Comparison of ENCODE assay signal across 9 cellular contexts in genomic region chr3:14434541-14435151, GRCh38. TPM values are rescaled to one million over a fixed set of nuclear protein-coding genes. Genes with fewer than 3 reads are reported as not detected.
DNase-seq lines count a peak whose midpoint lies in the region; ATAC-seq, FAIRE-seq and TF ChIP-seq lines count a peak whose summit lies in the region.
"Had no signal": no experiment of that assay in that cellular context is flagged by ENCODE, and none has a peak within 500 bp of the region (broad histone marks: within the 10 kb centered on the region; RNA-seq: fewer than 3 reads in every experiment).

No MANE protein-coding gene starts in this region.

- ATAC-seq in activated T-cell treated with anti-CD3 and anti-CD28 coated beads, Interleukin-2, amount 50 U/mL, for 4 hours: no peak
- ATAC-seq in activated naive CD8-positive, alpha-beta T cell treated with anti-CD3 and anti-CD28 coated beads, Interleukin-2, amount 10 ng/mL, durations not matched to agents 7 days and 5 days (ENCODE audit: low read depth): no peak
- no peak for ATAC-seq in HepG2
- ATAC-seq in GM21529 (IDR thresholded peaks at IDR 0.05; ENCODE audit: unreplicated experiment): no peak

- H3K27ac ChIP-seq in HepG2 (ENCODE audit: extremely low read length, insufficient read depth, low read length) (no peak overlapping the region), transverse colon (peak overlapping the region; percentile 13 to 57 (median 40))
- H3K27ac ChIP-seq: C4-2B had no signal

- peaks cover 3% of the 10 kb centered on the region; the same call in 1 of the 2 replicates for H4K20me1 ChIP-seq in HepG2 (ENCODE audit: insufficient read depth, low read length)

- TF ChIP-seq EP300 in HepG2 (IDR thresholded peaks at IDR 0.05; ENCODE audit: low read depth in 2 of 2, low read length in 2 of 2) (no peak), HepG2 (CRISPR knock-in tag; IDR thresholded peaks at IDR 0.05; ENCODE audit: borderline replicate concordance) (no peak), transverse colon (IDR thresholded peaks at IDR 0.05; ENCODE audit: low read depth) (no peak)

- no peak for FAIRE-seq in HepG2 (lab: Jason Lieb, UNC)

- H3K4me1 ChIP-seq in HepG2 (ENCODE audit: insufficient read depth, low read length): peaks cover 45% of the 10 kb centered on the region
- H3K4me1 ChIP-seq in transverse colon: peaks cover 32 to 76% (median 45%) of the 10 kb centered on the region in 4 donors

- TF ChIP-seq RAD21 in HepG2 (CRISPR knock-in tag; IDR thresholded peaks at IDR 0.05): no peak

- H3K4me2 ChIP-seq in HepG2 (ENCODE audit: low read depth, low read length): no peak overlapping the region

- no peaks in the 10 kb centered on the region for H3K9me3 ChIP-seq in HepG2 (ENCODE audit: low read length)
- H3K9me3 ChIP-seq in transverse colon: no peaks in the 10 kb centered on the region

- in situ Hi-C loops in HepG2 (cut with HindIII; ENCODE audit: extremely low pct_ligation_motif_present, low pct_unique_long_range_greater_than_20kb) (no loop called here), transverse colon (cut with MboI; ENCODE audit: low pct_ligation_motif_present in 1 of 4, low pct_unique_long_range_greater_than_20kb in 1 of 4, low sequenced_read_pairs in 3 of 4) (no loop called here)

- H3K79me2 ChIP-seq in HepG2 (ENCODE audit: insufficient read depth, low read length): peaks cover 7% of the 10 kb centered on the region

- TF ChIP-seq CTCF in HepG2 (CRISPR knock-in tag; IDR thresholded peaks at IDR 0.05) (no peak), transverse colon (IDR thresholded peaks at IDR 0.05) (no peak)

- H3K9ac ChIP-seq in HepG2 (ENCODE audit: insufficient read depth, low read depth, low read length): no peak overlapping the region

- DNase-seq in activated T-cell treated with anti-CD3 and anti-CD28 coated beads, Interleukin-2, amount 50 U/mL, for 4 hours: no peak
- DNase-seq in activated T-cell treated with anti-CD3 and anti-CD28 coated beads, Interleukin-2, amount 50 U/mL, for 48 hours: no peak
- DNase-seq in activated naive CD8-positive, alpha-beta T cell treated with anti-CD3 and anti-CD28 coated beads, Interleukin-2, amount 10 ng/mL, durations not matched to agents 7 days and 5 days: no peak
- DNase-seq in HepG2 (ENCODE audit: low spot score): no peak
- DNase-seq in transverse colon: peak; percentile 40
- no peak for DNase-seq in NCI-H774 (lab: John Stamatoyannopoulos, UW)
- DNase-seq in AG08395 (ENCODE audit: low spot score): no peak

- POLR2A ChIA-PET in activated naive CD8-positive, alpha-beta T cell treated with anti-CD3 and anti-CD28 coated beads, Interleukin-2, amount 10 ng/mL, durations not matched to agents 7 days and 5 days (lab: Charles Lee): interaction anchor here (0.9 to 1.0 kb wide), 3 partner anchors 9 to 55 kb away, joined by 3 read pairs; no protein-coding TSS in a partner anchor
- POLR2A ChIA-PET in HepG2 (lab: Yijun Ruan, JAX): no interaction called here

- H3K36me3 Mint-ChIP-seq in activated T-cell treated with anti-CD3 and anti-CD28 coated beads, Interleukin-2, amount 50 U/mL, for 4 hours (ENCODE audit: insufficient read depth): no peaks in the 10 kb centered on the region
- H3K36me3 Mint-ChIP-seq in activated naive CD8-positive, alpha-beta T cell treated with anti-CD3 and anti-CD28 coated beads, Interleukin-2, amount 10 ng/mL, durations not matched to agents 7 days and 5 days: peaks cover 2% of the 10 kb centered on the region

- TF ChIP-seq POLR2A in HepG2 (IDR thresholded peaks at IDR 0.05; ENCODE audit: insufficient read depth in 1 of 2, low read depth in 2 of 2, low read length in 2 of 2) (no peak), transverse colon (IDR thresholded peaks at IDR 0.05) (no peak)

- H3K4me3 Mint-ChIP-seq in activated T-cell treated with anti-CD3 and anti-CD28 coated beads, Interleukin-2, amount 50 U/mL, for 4 hours: peak overlapping the region; percentile 60
- H3K4me3 Mint-ChIP-seq in activated naive CD8-positive, alpha-beta T cell treated with anti-CD3 and anti-CD28 coated beads, Interleukin-2, amount 10 ng/mL, durations not matched to agents 7 days and 5 days: no peak overlapping the region

- BruUV-seq in HepG2 (replicated peaks; lab: Mats Ljungman, UMichigan): no TSS peak

- H3K4me3 ChIP-seq in HepG2 (replicated peaks in 1 of 3; ENCODE audit: insufficient read depth in 1 of 3, low read depth in 2 of 3, low read length in 3 of 3) (no peak overlapping the region), transverse colon (no peak overlapping the region)

- H3K36me3 ChIP-seq in HepG2 (replicated peaks in 1 of 2; ENCODE audit: control insufficient read depth in 1 of 2, insufficient read depth in 2 of 2, low read length in 2 of 2) (peaks cover 1 to 3% of the 10 kb centered on the region in 2 experiments; a peak in 3 of 5 replicates), transverse colon (no peaks in the 10 kb centered on the region)

- no peaks in the 10 kb centered on the region for H3K9me3 Mint-ChIP-seq in activated T-cell treated with anti-CD3 and anti-CD28 coated beads, Interleukin-2, amount 50 U/mL, for 4 hours
- no peaks in the 10 kb centered on the region for H3K9me3 Mint-ChIP-seq in activated naive CD8-positive, alpha-beta T cell treated with anti-CD3 and anti-CD28 coated beads, Interleukin-2, amount 10 ng/mL, durations not matched to agents 7 days and 5 days

- CTCF ChIA-PET in HepG2 (lab: Yijun Ruan, JAX; ENCODE audit: low intra/inter-chr PET ratio, low total read pairs): no interaction called here

- H3K27me3 ChIP-seq in HepG2 (ENCODE audit: control insufficient read depth in 1 of 2, insufficient read depth in 2 of 2, low read length in 2 of 2) (no peaks in the 10 kb centered on the region), transverse colon (peaks cover 9% of the 10 kb centered on the region)

- intact Hi-C loops in HepG2 (cut with micrococcal nuclease; ENCODE audit: unreplicated experiment) (no loop called here), transverse colon (cut with DNase I; ENCODE audit: low total_unique reads) (no loop called here)

- H3K4me1 Mint-ChIP-seq in activated T-cell treated with anti-CD3 and anti-CD28 coated beads, Interleukin-2, amount 50 U/mL, for 4 hours (ENCODE audit: low read depth): peaks cover 74% of the 10 kb centered on the region
- H3K4me1 Mint-ChIP-seq in activated naive CD8-positive, alpha-beta T cell treated with anti-CD3 and anti-CD28 coated beads, Interleukin-2, amount 10 ng/mL, durations not matched to agents 7 days and 5 days: peaks cover 50% of the 10 kb centered on the region

- 94% methylated on average over 12 of the region's 12 CpGs for WGBS in HepG2 (ENCODE audit: low lambda C conversion rate)
- 41% methylated on average over 12 of the region's 12 CpGs; no CpG with 5 or more reads in 1 of the 2 donors for WGBS in transverse colon (ENCODE audit: low coverage in 1 of 2), 2 donors

- peak overlapping the region; percentile 74 for H3K27ac Mint-ChIP-seq in activated naive CD8-positive, alpha-beta T cell treated with anti-CD3 and anti-CD28 coated beads, Interleukin-2, amount 10 ng/mL, durations not matched to agents 7 days and 5 days

- no peaks in the 10 kb centered on the region for H3K27me3 Mint-ChIP-seq in activated T-cell treated with anti-CD3 and anti-CD28 coated beads, Interleukin-2, amount 50 U/mL, for 4 hours (ENCODE audit: low read depth)
- no peaks in the 10 kb centered on the region for H3K27me3 Mint-ChIP-seq in activated naive CD8-positive, alpha-beta T cell treated with anti-CD3 and anti-CD28 coated beads, Interleukin-2, amount 10 ng/mL, durations not matched to agents 7 days and 5 days

- no peak overlapping the region for H2AFZ ChIP-seq in HepG2 (ENCODE audit: low read length)

TF ChIP-seq in HepG2, 621 proteins besides CTCF, POLR2A, EP300 and RAD21:
- TF ChIP-seq HNRNPL (IDR thresholded peaks at IDR 0.05; ENCODE audit: low read depth, low read length) (0 out of 2 replicates have a peak, but pooled peaks have one; percentile 51), ZNF672 (CRISPR knock-in tag; IDR thresholded peaks at IDR 0.05) (no peak)

RNA-seq across cellular contexts. Expression of gene SLC6A6, which starts 32.2 kb away (rescaled TPM):
- 10 to 100 TPM; 47.6 to 54.2 (median 51.2) TPM for total RNA-seq in activated T-cell treated with anti-CD3 and anti-CD28 coated beads, Interleukin-2, amount 50 U/mL, for 4 hours
- 10 to 100 TPM; 39.8 to 42.6 TPM for total RNA-seq in activated naive CD8-positive, alpha-beta T cell treated with anti-CD3 and anti-CD28 coated beads, Interleukin-2, amount 10 ng/mL, durations not matched to agents 7 days and 5 days
- total RNA-seq in HepG2 (2016; rRNA removed; fragmentation: Illumina TruSeq; extraction: Trizol): 10.7 and 20.7 TPM in 2 replicates
- 8.8 and 11.0 TPM in 2 replicates for total RNA-seq in HepG2 (2016; cell fraction: cytosol; rRNA removed; fragmentation: Illumina TruSeq; extraction: Trizol; ENCODE audit: low read depth)
- total RNA-seq in HepG2 (2016; cell fraction: insoluble cytoplasmic fraction; rRNA removed; fragmentation: Illumina TruSeq; extraction: Trizol): 8.8 and 20.3 TPM in 2 replicates
- 5.1 and 5.2 TPM in 2 replicates for total RNA-seq in HepG2 (2016; cell fraction: membrane; rRNA removed; fragmentation: Illumina TruSeq; extraction: Trizol)
- total RNA-seq in HepG2 (2016; cell fraction: nucleus; rRNA removed; fragmentation: Illumina TruSeq; extraction: Trizol): 25.9 and 32.4 TPM in 2 replicates
- 14.1 and 15.4 TPM in 2 replicates for polyA plus RNA-seq in HepG2 (2011; rRNA removed)
- polyA plus RNA-seq in HepG2 (2011; cell fraction: cytosol; rRNA removed): 8.6 and 9.7 TPM in 2 replicates
- 33.2 and 41.8 TPM in 2 replicates for polyA plus RNA-seq in HepG2 (2011; cell fraction: nucleus; rRNA removed)
- polyA plus RNA-seq in HepG2 (2012): 10.9 and 13.7 TPM in 2 replicates
- 0.76 and 1.2 TPM in 2 replicates for polyA plus RNA-seq in HepG2 (2016; cell fraction: cytosol; fragmentation: Illumina TruSeq; extraction: Trizol; ENCODE audit: low read depth)
- 5.9 and 6.8 TPM in 2 replicates for polyA plus RNA-seq in HepG2 (2016; cell fraction: insoluble cytoplasmic fraction; fragmentation: Illumina TruSeq; extraction: Trizol; ENCODE audit: low read depth)
- 1.5 and 1.7 TPM in 2 replicates for polyA plus RNA-seq in HepG2 (2016; cell fraction: membrane; fragmentation: Illumina TruSeq; extraction: Trizol; ENCODE audit: low read depth)
- polyA plus RNA-seq in HepG2 (2016; cell fraction: nucleus; fragmentation: Illumina TruSeq; extraction: Trizol; ENCODE audit: insufficient read depth, low read depth): 35.4 and 36.8 TPM in 2 replicates
- 52.1 and 83.7 TPM in 2 replicates for polyA minus RNA-seq in HepG2 (2011; rRNA and poly(A)+ RNA removed; ENCODE audit: low replicate concordance)
- 14.3 and 18.8 TPM in 2 replicates for polyA minus RNA-seq in HepG2 (2011; cell fraction: cytosol; rRNA and poly(A)+ RNA removed)
- 28.2 and 33.0 TPM in 2 replicates for polyA minus RNA-seq in HepG2 (2011; cell fraction: nucleus; rRNA and poly(A)+ RNA removed)
- total RNA-seq in transverse colon: 10 to 100 TPM in 1 of 4 donors, 1 to 10 TPM in 3; 4.4 to 10.5 (median 7.7) TPM
